11 cellular contexts compared by ENCODE assay signal in genomic region chr20:20549699-20550098, GRCh38.
A peak's percentile ranks its signal among the peaks of the same experiment; 100 is the strongest.
DNase-seq lines count a peak whose midpoint lies in the region; ATAC-seq and TF ChIP-seq lines count a peak whose summit lies in the region.
"Had no signal": no experiment of that assay in that cellular context is flagged by ENCODE, and none has a peak within 500 bp of the region (broad histone marks: within the 10 kb centered on the region; RNA-seq: fewer than 3 reads in every experiment).

No MANE protein-coding gene starts in this region.

- H3K36me3 Mint-ChIP-seq in naive thymus-derived CD8-positive, alpha-beta T cell: peaks cover 0 to 45% (median 24%) of the 10 kb centered on the region in 3 donors
- H3K36me3 Mint-ChIP-seq in activated CD4-positive, alpha-beta memory T cell treated with anti-CD3 and anti-CD28 coated beads, Interleukin-2, amount 10 ng/mL, durations not matched to agents 7 days and 5 days (ENCODE audit: low read depth): peaks cover 3% of the 10 kb centered on the region

- peak; percentile 79 for DNase-seq in DMS 273 (lab: John Stamatoyannopoulos, UW; ENCODE audit: unreplicated experiment)
- peak; percentile 89 for DNase-seq in LHCN-M2 (ENCODE audit: low read depth)
- peak; percentile 68 for DNase-seq in astrocyte of the spinal cord (ENCODE audit: low read depth, low spot score)
- peak; percentile 78 for DNase-seq in kidney tubule cell (ENCODE audit: low spot score)
- DNase-seq in medulla oblongata (ENCODE audit: extremely low spot score): no peak
- no peak for DNase-seq in NCI-H1092 treated with DMSO at 0.1 percent for 48 hours (lab: John Stamatoyannopoulos, UW)
- DNase-seq in naive thymus-derived CD8-positive, alpha-beta T cell: no peak
- no peak for DNase-seq in activated CD4-positive, alpha-beta memory T cell treated with anti-CD3 and anti-CD28 coated beads, Interleukin-2, amount 10 ng/mL, durations not matched to agents 7 days and 5 days
- DNase-seq: activated CD8-positive, alpha-beta T cell treated with anti-CD3 and anti-CD28 coated beads, Interleukin-2, amount 10 ng/mL, durations not matched to agents 7 days and 5 days; GDM1; Karpas-422 had no signal

- POLR2A ChIA-PET in naive thymus-derived CD8-positive, alpha-beta T cell (lab: Charles Lee): no interaction called here
- POLR2A ChIA-PET in activated CD4-positive, alpha-beta memory T cell treated with anti-CD3 and anti-CD28 coated beads, Interleukin-2, amount 10 ng/mL, durations not matched to agents 7 days and 5 days (lab: Charles Lee): no interaction called here

- peaks cover 3 to 22% (median 14%) of the 10 kb centered on the region in 4 donors for H3K4me1 Mint-ChIP-seq in naive thymus-derived CD8-positive, alpha-beta T cell
- peaks cover 14% of the 10 kb centered on the region for H3K4me1 Mint-ChIP-seq in activated CD4-positive, alpha-beta memory T cell treated with anti-CD3 and anti-CD28 coated beads, Interleukin-2, amount 10 ng/mL, durations not matched to agents 7 days and 5 days

- no peak for ATAC-seq in naive thymus-derived CD8-positive, alpha-beta T cell
- ATAC-seq: activated CD8-positive, alpha-beta T cell treated with anti-CD3 and anti-CD28 coated beads, Interleukin-2, amount 10 ng/mL, durations not matched to agents 7 days and 5 days had no signal

- H3K27me3 Mint-ChIP-seq in naive thymus-derived CD8-positive, alpha-beta T cell: no peaks in the 10 kb centered on the region
- H3K27me3 Mint-ChIP-seq in activated CD4-positive, alpha-beta memory T cell treated with anti-CD3 and anti-CD28 coated beads, Interleukin-2, amount 10 ng/mL, durations not matched to agents 7 days and 5 days: no peaks in the 10 kb centered on the region

- H3K4me3 ChIP-seq in astrocyte of the spinal cord (ENCODE audit: low read depth, low read length): no peak overlapping the region

- peak overlapping the region in 1 of 10 donors; percentile 2 for H3K27ac Mint-ChIP-seq in naive thymus-derived CD8-positive, alpha-beta T cell
- H3K27ac Mint-ChIP-seq in activated CD4-positive, alpha-beta memory T cell treated with anti-CD3 and anti-CD28 coated beads, Interleukin-2, amount 10 ng/mL, durations not matched to agents 7 days and 5 days: no peak overlapping the region
- H3K27ac Mint-ChIP-seq: activated CD8-positive, alpha-beta T cell treated with anti-CD3 and anti-CD28 coated beads, Interleukin-2, amount 10 ng/mL, durations not matched to agents 7 days and 5 days had no signal

- CTCF ChIA-PET in activated CD4-positive, alpha-beta memory T cell treated with anti-CD3 and anti-CD28 coated beads, Interleukin-2, amount 10 ng/mL, durations not matched to agents 7 days and 5 days (lab: Charles Lee): no interaction called here

- no peaks in the 10 kb centered on the region for H3K9me3 Mint-ChIP-seq in naive thymus-derived CD8-positive, alpha-beta T cell
- H3K9me3 Mint-ChIP-seq in activated CD4-positive, alpha-beta memory T cell treated with anti-CD3 and anti-CD28 coated beads, Interleukin-2, amount 10 ng/mL, durations not matched to agents 7 days and 5 days: no peaks in the 10 kb centered on the region

- in situ Hi-C loops in astrocyte of the spinal cord (cut with HindIII; ENCODE audit: low sequenced_read_pairs): no loop called here

- no peak for TF ChIP-seq CTCF in astrocyte of the spinal cord (IDR thresholded peaks at IDR 0.05; ENCODE audit: low read depth, low read length)

- no peak overlapping the region for H3K4me3 Mint-ChIP-seq in naive thymus-derived CD8-positive, alpha-beta T cell
- no peak overlapping the region for H3K4me3 Mint-ChIP-seq in activated CD4-positive, alpha-beta memory T cell treated with anti-CD3 and anti-CD28 coated beads, Interleukin-2, amount 10 ng/mL, durations not matched to agents 7 days and 5 days
- H3K4me3 Mint-ChIP-seq: activated CD8-positive, alpha-beta T cell treated with anti-CD3 and anti-CD28 coated beads, Interleukin-2, amount 10 ng/mL, durations not matched to agents 7 days and 5 days had no signal

Comparison
In these comparisons a context has a peak if more than half of its experiments do, and no peak if none do; other contexts are left out.
1. DNase-seq: peak in DMS 273 (single experiment), LHCN-M2 (single experiment), astrocyte of the spinal cord (single experiment) and kidney tubule cell (single experiment); none in medulla oblongata (single experiment), NCI-H1092 treated with DMSO at 0.1 percent for 48 hours (single experiment), naive thymus-derived CD8-positive, alpha-beta T cell (0 of 10) and activated CD4-positive, alpha-beta memory T cell treated with anti-CD3 and anti-CD28 coated beads, Interleukin-2, amount 10 ng/mL, durations not matched to agents 7 days and 5 days (single experiment).